Comparison of ENCODE assay signal across 1 cellular context in genomic region chr2:73780242-73780582, GRCh38.
TF ChIP-seq lines count a peak whose summit lies in the region.

No MANE protein-coding gene starts in this region.

TF ChIP-seq in K562, 482 proteins besides CTCF, POLR2A, EP300 and RAD21 (continued from another document and continues in another):
- no peak for TF ChIP-seq STAT5B (CRISPR knock-in tag; IDR thresholded peaks at IDR 0.05)
- TF ChIP-seq SMAD4 (CRISPR knock-in tag; conservative IDR thresholded peaks at IDR 0.05), result no peak
- no peak for TF ChIP-seq TCF15 (CRISPR knock-in tag; IDR thresholded peaks at IDR 0.05)
- TF ChIP-seq FOXP4 (CRISPR knock-in tag; IDR thresholded peaks at IDR 0.05; ENCODE audit: borderline replicate concordance), result no peak
- no peak for TF ChIP-seq EZH2 (IDR thresholded peaks at IDR 0.05; ENCODE audit: borderline replicate concordance, low read depth, low read length)
- TF ChIP-seq ZBTB11 (CRISPR knock-in tag; IDR thresholded peaks at IDR 0.05), result peak in 1 of 3 experiments; percentile 34; a peak in 1 of 6 replicates
- TF ChIP-seq MTA1 (IDR thresholded peaks at IDR 0.05; ENCODE audit: borderline replicate concordance), result no peak
- no peak for TF ChIP-seq MYC (IDR thresholded peaks at IDR 0.05; ENCODE audit: low read depth, low read length)
- TF ChIP-seq MYC (CRISPR knock-in tag; IDR thresholded peaks at IDR 0.05; ENCODE audit: borderline replicate concordance, low read depth), result no peak
- TF ChIP-seq ZNF398 (CRISPR knock-in tag; IDR thresholded peaks at IDR 0.05), result no peak
- no peak for TF ChIP-seq SNAPC5 (CRISPR knock-in tag; IDR thresholded peaks at IDR 0.05)
- no peak for TF ChIP-seq SMC3 (conservative IDR thresholded peaks at IDR 0.05; ENCODE audit: insufficient read depth, low read depth, low read length)
- no peak for TF ChIP-seq MEIS2 (IDR thresholded peaks at IDR 0.05; ENCODE audit: partially characterized antibody)
- TF ChIP-seq ZNF707 (CRISPR knock-in tag; conservative IDR thresholded peaks at IDR 0.05), result no peak
- 0 out of 2 replicates have a peak, but pooled peaks have one; percentile 15 for TF ChIP-seq CREB3L1 (IDR thresholded peaks at IDR 0.05; ENCODE audit: borderline replicate concordance, low read depth)
- no peak for TF ChIP-seq KLF13 (tag; IDR thresholded peaks at IDR 0.05; ENCODE audit: borderline replicate concordance, low read depth)
- TF ChIP-seq GTF3C2 (IDR thresholded peaks at IDR 0.05; ENCODE audit: borderline replicate concordance, extremely low read depth, insufficient read length), result no peak
- 0 out of 4 replicates have a peak, but pooled peaks of 1 of the 2 experiments have one; percentile 29 for TF ChIP-seq SRF (CRISPR knock-in tag; IDR thresholded peaks at IDR 0.05)
- TF ChIP-seq EP400 (IDR thresholded peaks at IDR 0.05), result no peak; the same call in 1 of the 2 replicates
- TF ChIP-seq HMGXB4 (CRISPR knock-in tag; IDR thresholded peaks at IDR 0.05), result 0 out of 2 replicates have a peak, but pooled peaks have one; percentile 5
- TF ChIP-seq SMARCB1 (IDR thresholded peaks at IDR 0.05; ENCODE audit: insufficient read length, low read depth), result no peak
- TF ChIP-seq ETV5 (CRISPR knock-in tag; IDR thresholded peaks at IDR 0.05; ENCODE audit: low read depth), result no peak
- no peak for TF ChIP-seq ZNF253 (CRISPR knock-in tag; conservative IDR thresholded peaks at IDR 0.05)
- TF ChIP-seq NONO (IDR thresholded peaks at IDR 0.05; ENCODE audit: low read depth in 2 of 2, low read length in 1 of 2), result peak in 1 of 2 experiments; percentile 64; a peak in 1 of 4 replicates
- TF ChIP-seq SMARCE1 (IDR thresholded peaks at IDR 0.05), result no peak
- no peak for TF ChIP-seq LCOR (CRISPR knock-in tag; IDR thresholded peaks at IDR 0.05)
- no peak for TF ChIP-seq ZBTB7A (IDR thresholded peaks at IDR 0.05; ENCODE audit: borderline replicate concordance, control insufficient read depth, low read depth, low read length)
- TF ChIP-seq ZNF174 (CRISPR knock-in tag; IDR thresholded peaks at IDR 0.05), result no peak
- no peak for TF ChIP-seq SMAD3 (CRISPR knock-in tag; conservative IDR thresholded peaks at IDR 0.05)
- no peak for TF ChIP-seq THRA (IDR thresholded peaks at IDR 0.05)
- TF ChIP-seq LARP7 (IDR thresholded peaks at IDR 0.05), result no peak
- TF ChIP-seq DNMT1 (IDR thresholded peaks at IDR 0.05), result no peak
- no peak for TF ChIP-seq DACH1 (IDR thresholded peaks at IDR 0.05; ENCODE audit: partially characterized antibody)
